ENCODE assay signal across 28 cellular contexts in genomic region chr1:3139451-3139852, GRCh38.
DNase-seq lines count a peak whose midpoint lies in the region; ATAC-seq and TF ChIP-seq lines count a peak whose summit lies in the region.
"Had no signal": no experiment of that assay in that cellular context is flagged by ENCODE, and none has a peak within 500 bp of the region (broad histone marks: within the 10 kb centered on the region; RNA-seq: fewer than 3 reads in every experiment).

No MANE protein-coding gene starts in this region.

- no peak for TF ChIP-seq CTCF in sigmoid colon (IDR thresholded peaks at IDR 0.05)

- H3K9me3 ChIP-seq in adipocyte (ENCODE audit: control insufficient read depth, low read length) = no peaks in the 10 kb centered on the region
- H3K9me3 ChIP-seq in sigmoid colon = no peaks in the 10 kb centered on the region
- H3K9me3 ChIP-seq: BLaER1 treated with 17β-estradiol and CSF1 and Interleukin-3, amounts not matched to agents 10 nM and 100 nM; left lung; prostate gland; tibial artery had no signal

- H3K27ac ChIP-seq in sigmoid colon = no peak overlapping the region
- H3K27ac ChIP-seq: BLaER1 treated with 17β-estradiol and CSF1 and Interleukin-3, amounts not matched to agents 10 nM and 100 nM; HL-60; KMS-11; left lung; prostate gland; skin epidermis had no signal

- H3K27ac Mint-ChIP-seq in activated T-helper 17 cell treated with anti-CD3 and anti-CD28 coated beads, Interleukin-2, amount 50 U/mL, for 72 hours = no peak overlapping the region
- H3K27ac Mint-ChIP-seq in activated CD8-positive, alpha-beta memory T cell treated with anti-CD3 and anti-CD28 coated beads, Interleukin-2, amount 10 ng/mL, durations not matched to agents 7 days and 5 days = no peak overlapping the region
- H3K27ac Mint-ChIP-seq: activated CD4-positive, alpha-beta T cell treated with anti-CD3 and anti-CD28 coated beads, Interleukin-2, amount 10 ng/mL, durations not matched to agents 24 days and 14 days; activated naive CD8-positive, alpha-beta T cell; WTC11 had no signal

- in situ Hi-C loops in G401 (cut with HindIII; ENCODE audit: low sequenced_read_pairs) = no loop called here

- WGBS in sigmoid colon, 2 donors = 82% methylated on average over 16 of the region's 16 CpGs

- H3K27me3 ChIP-seq in adipocyte (replicated peaks; ENCODE audit: control insufficient read depth, insufficient read depth, low read length) = peaks cover 66% of the 10 kb centered on the region
- H3K27me3 ChIP-seq in sigmoid colon = peaks cover 37 to 99% (median 81%) of the 10 kb centered on the region in 3 donors
- H3K27me3 ChIP-seq: tibial artery had no signal

- H3K4me3 ChIP-seq in adipocyte (ENCODE audit: low read length) (peak overlapping the region; percentile 70), sigmoid colon (peak overlapping the region in 3 of 4 donors; percentile 11 to 26 (median 14))
- H3K4me3 ChIP-seq: BLaER1 treated with 17β-estradiol and CSF1 and Interleukin-3, amounts not matched to agents 10 nM and 100 nM; left lung; prostate gland; skin epidermis; tibial artery had no signal

- no peaks in the 10 kb centered on the region for H3K9me3 Mint-ChIP-seq in activated T-helper 17 cell treated with anti-CD3 and anti-CD28 coated beads, Interleukin-2, amount 50 U/mL, for 72 hours
- no peaks in the 10 kb centered on the region for H3K9me3 Mint-ChIP-seq in activated CD8-positive, alpha-beta memory T cell treated with anti-CD3 and anti-CD28 coated beads, Interleukin-2, amount 10 ng/mL, durations not matched to agents 7 days and 5 days (ENCODE audit: low read depth)
- H3K9me3 Mint-ChIP-seq: activated CD4-positive, alpha-beta T cell treated with anti-CD3 and anti-CD28 coated beads, Interleukin-2, amount 10 ng/mL, durations not matched to agents 24 days and 14 days; WTC11 had no signal

- TF ChIP-seq EP300 in sigmoid colon (IDR thresholded peaks at IDR 0.05) = no peak

- TF ChIP-seq POLR2A in sigmoid colon (IDR thresholded peaks at IDR 0.05) = no peak

- CTCF ChIA-PET in activated CD8-positive, alpha-beta memory T cell treated with anti-CD3 and anti-CD28 coated beads, Interleukin-2, amount 10 ng/mL, durations not matched to agents 7 days and 5 days (lab: Charles Lee) = no interaction called here

- H3K36me3 Mint-ChIP-seq in activated T-helper 17 cell treated with anti-CD3 and anti-CD28 coated beads, Interleukin-2, amount 50 U/mL, for 72 hours (ENCODE audit: low read depth) = no peaks in the 10 kb centered on the region
- no peaks in the 10 kb centered on the region for H3K36me3 Mint-ChIP-seq in activated CD8-positive, alpha-beta memory T cell treated with anti-CD3 and anti-CD28 coated beads, Interleukin-2, amount 10 ng/mL, durations not matched to agents 7 days and 5 days
- H3K36me3 Mint-ChIP-seq: activated naive CD8-positive, alpha-beta T cell; WTC11 had no signal

- H3K4me1 Mint-ChIP-seq in activated T-helper 17 cell treated with anti-CD3 and anti-CD28 coated beads, Interleukin-2, amount 50 U/mL, for 72 hours = no peaks in the 10 kb centered on the region
- H3K4me1 Mint-ChIP-seq in activated CD8-positive, alpha-beta memory T cell treated with anti-CD3 and anti-CD28 coated beads, Interleukin-2, amount 10 ng/mL, durations not matched to agents 7 days and 5 days = no peaks in the 10 kb centered on the region
- H3K4me1 Mint-ChIP-seq: activated CD4-positive, alpha-beta T cell treated with anti-CD3 and anti-CD28 coated beads, Interleukin-2, amount 10 ng/mL, durations not matched to agents 24 days and 14 days; WTC11 had no signal

- peaks cover 5% of the 10 kb centered on the region for H3K4me1 ChIP-seq in adipocyte (ENCODE audit: control insufficient read depth, insufficient read depth, low read length)
- H3K4me1 ChIP-seq in sigmoid colon = peaks cover 0 to 16% (median 15%) of the 10 kb centered on the region in 4 donors
- H3K4me1 ChIP-seq: prostate gland had no signal

- no peaks in the 10 kb centered on the region for H3K27me3 Mint-ChIP-seq in activated T-helper 17 cell treated with anti-CD3 and anti-CD28 coated beads, Interleukin-2, amount 50 U/mL, for 72 hours
- no peaks in the 10 kb centered on the region for H3K27me3 Mint-ChIP-seq in activated CD8-positive, alpha-beta memory T cell treated with anti-CD3 and anti-CD28 coated beads, Interleukin-2, amount 10 ng/mL, durations not matched to agents 7 days and 5 days
- H3K27me3 Mint-ChIP-seq: activated CD4-positive, alpha-beta T cell treated with anti-CD3 and anti-CD28 coated beads, Interleukin-2, amount 10 ng/mL, durations not matched to agents 24 days and 14 days; activated naive CD8-positive, alpha-beta T cell had no signal

- H3K9ac ChIP-seq in adipocyte (ENCODE audit: low read length) = no peak overlapping the region
- H3K9ac ChIP-seq: BLaER1 treated with 17β-estradiol and CSF1 and Interleukin-3, amounts not matched to agents 10 nM and 100 nM; KMS-11 had no signal

- H3K4me3 Mint-ChIP-seq in activated T-helper 17 cell treated with anti-CD3 and anti-CD28 coated beads, Interleukin-2, amount 50 U/mL, for 72 hours = no peak overlapping the region
- no peak overlapping the region for H3K4me3 Mint-ChIP-seq in activated CD8-positive, alpha-beta memory T cell treated with anti-CD3 and anti-CD28 coated beads, Interleukin-2, amount 10 ng/mL, durations not matched to agents 7 days and 5 days
- H3K4me3 Mint-ChIP-seq: activated CD4-positive, alpha-beta T cell treated with anti-CD3 and anti-CD28 coated beads, Interleukin-2, amount 10 ng/mL, durations not matched to agents 24 days and 14 days; activated naive CD8-positive, alpha-beta T cell; WTC11 had no signal

- DNase-seq in COLO829 (ENCODE audit: low spot score) = peak; percentile 15
- DNase-seq in adipocyte (ENCODE audit: low read depth) = peak; percentile 4
- DNase-seq in hepatic stellate cell (ENCODE audit: low spot score) = peak; percentile 71
- DNase-seq in sigmoid colon = no peak
- DNase-seq in G401 (ENCODE audit: low spot score) = no peak
- no peak for DNase-seq in activated CD8-positive, alpha-beta memory T cell treated with anti-CD3 and anti-CD28 coated beads, Interleukin-2, amount 10 ng/mL, durations not matched to agents 7 days and 5 days
- DNase-seq: activated CD4-positive, alpha-beta T cell treated with anti-CD3 and anti-CD28 coated beads, Interleukin-2, amount 10 ng/mL, durations not matched to agents 24 days and 14 days; activated CD8-positive, alpha-beta memory T cell treated with anti-CD3 and anti-CD28 coated beads for 24 hours; activated effector memory CD4-positive, alpha-beta T cell treated with Interleukin-2 at 50 U/mL for 16 hours; aorta; COR-L47; DMS53; HCEC 1CT; left lung; MM.1S; NCI-H1105 treated with DMSO at 0.1 percent for 48 hours; NCI-H2029; NCI-H510A treated with DMSO at 0.1 percent for 48 hours; stimulated activated naive CD8-positive, alpha-beta T cell treated with anti-CD3 and anti-CD28 coated beads, Interleukin-15, Interleukin-2, amounts not matched to agents 100 U/mL and 50 U/mL, for 24 hours; tibial artery had no signal

- H3K36me3 ChIP-seq in adipocyte (ENCODE audit: control insufficient read depth, insufficient read depth, low read length, severe bottlenecking) (no peaks in the 10 kb centered on the region), sigmoid colon (no peaks in the 10 kb centered on the region)
- H3K36me3 ChIP-seq: BLaER1 treated with 17β-estradiol and CSF1 and Interleukin-3, amounts not matched to agents 10 nM and 100 nM; left lung; prostate gland; tibial artery had no signal

- no peak for ATAC-seq in activated T-helper 17 cell treated with anti-CD3 and anti-CD28 coated beads, Interleukin-2, amount 50 U/mL, for 72 hours (replicated peaks)
- no peak for ATAC-seq in activated CD8-positive, alpha-beta memory T cell treated with anti-CD3 and anti-CD28 coated beads, Interleukin-2, amount 10 ng/mL, durations not matched to agents 7 days and 5 days
- ATAC-seq: left lung; stimulated activated naive CD8-positive, alpha-beta T cell treated with anti-CD3 and anti-CD28 coated beads, Interleukin-15, Interleukin-2, amounts not matched to agents 100 U/mL and 50 U/mL, for 24 hours; WTC11 had no signal

- intact Hi-C loops in sigmoid colon (cut with DNase I) = no loop called here

Comparison
In these comparisons a context has a peak if more than half of its experiments do, and no peak if none do; other contexts are left out.
1. DNase-seq: peak in COLO829 (single experiment), adipocyte (single experiment) and hepatic stellate cell (single experiment); none in sigmoid colon (single experiment), G401 (single experiment) and activated CD8-positive, alpha-beta memory T cell treated with anti-CD3 and anti-CD28 coated beads, Interleukin-2, amount 10 ng/mL, durations not matched to agents 7 days and 5 days (single experiment).